ENCODE assay signal across 8 cellular contexts in genomic region chr13:24419668-24420067, GRCh38.
DNase-seq lines count a peak whose midpoint lies in the region; ATAC-seq, FAIRE-seq and TF ChIP-seq lines count a peak whose summit lies in the region.
"Not testable (repeated sequence)": the region's sequence is repeated elsewhere in the genome, so short reads cannot be mapped to it uniquely, and the experiment has no call there.

No MANE protein-coding gene starts in this region.

- intact Hi-C loops in Caco-2 (cut with micrococcal nuclease; ENCODE audit: unreplicated experiment); K562 (cut with micrococcal nuclease); left colon (cut with DNase I, micrococcal nuclease): not testable (repeated sequence)

- not testable (repeated sequence) for H2AFZ ChIP-seq in GM23338; K562 (ENCODE audit: low read depth, low read length); trophoblast cell (ENCODE audit: insufficient read depth, low read length, poor library complexity)

- H3K27me3 Mint-ChIP-seq in Caco-2 (ENCODE audit: insufficient read depth, unreplicated experiment); GM23338 (ENCODE audit: insufficient read depth, low read depth, poor library complexity); endothelial cell (ENCODE audit: unreplicated experiment): not testable (repeated sequence)

- H3K36me3 Mint-ChIP-seq in Caco-2 (ENCODE audit: insufficient read depth, unreplicated experiment) = peaks cover 44% of the 10 kb centered on the region
- peaks cover 55% of the 10 kb centered on the region for H3K36me3 Mint-ChIP-seq in GM23338 (ENCODE audit: low read depth)
- H3K36me3 Mint-ChIP-seq in endothelial cell (ENCODE audit: low read depth, unreplicated experiment) = peaks cover 25% of the 10 kb centered on the region

- H3K4me3 Mint-ChIP-seq in Caco-2 (ENCODE audit: unreplicated experiment); GM23338: not testable (repeated sequence)
- peak overlapping the region; percentile 80 for H3K4me3 Mint-ChIP-seq in endothelial cell (ENCODE audit: unreplicated experiment)

- not testable (repeated sequence) for TF ChIP-seq CTCF in Caco-2 (IDR thresholded peaks at IDR 0.05; ENCODE audit: insufficient read depth in 1 of 2, low read depth in 1 of 2, low read length in 1 of 2, severe bottlenecking in 1 of 2, unreplicated experiment in 1 of 2); GM23338 (conservative IDR thresholded peaks at IDR 0.05; ENCODE audit: low read depth in 2 of 2); K562 (IDR thresholded peaks at IDR 0.05 in 2 of 3, conservative IDR thresholded peaks at IDR 0.05 in 1 of 3; ENCODE audit: insufficient read depth in 2 of 3, low read depth in 1 of 3, low read length in 3 of 3); endothelial cell (IDR thresholded peaks at IDR 0.05; ENCODE audit: unreplicated experiment)

- not testable (repeated sequence) for H3K23ac ChIP-seq in trophoblast cell (ENCODE audit: low read length)

- 57% methylated on average over 4 of the region's 6 CpGs for WGBS in K562 (ENCODE audit: insufficient coverage, low coverage, missing lambda C conversion rate)
- no CpG with 5 or more reads among the region's 6 CpGs for WGBS in trophoblast cell (ENCODE audit: extremely low coverage, insufficient coverage, insufficient read length)

- not testable (repeated sequence) for H3K18ac ChIP-seq in trophoblast cell (ENCODE audit: low read length)

- H3K4ac ChIP-seq in trophoblast cell (ENCODE audit: low read depth, low read length) = not testable (repeated sequence)

- not testable (repeated sequence) for H2BK5ac ChIP-seq in trophoblast cell (ENCODE audit: low read depth, low read length, poor library complexity)

- H3K79me2 ChIP-seq in GM23338 (replicated peaks; ENCODE audit: insufficient read depth); K562 (ENCODE audit: control insufficient read depth, insufficient read depth, low read length); trophoblast cell (ENCODE audit: control insufficient read depth, insufficient read depth, low read length, poor library complexity): not testable (repeated sequence)

- TF ChIP-seq POLR2A in K562 (conservative IDR thresholded peaks at IDR 0.05) = not testable (repeated sequence)

- TF ChIP-seq EP300 in K562 (IDR thresholded peaks at IDR 0.05; ENCODE audit: low read length) = not testable (repeated sequence)

- not testable (repeated sequence) for H3K4me1 Mint-ChIP-seq in Caco-2 (ENCODE audit: low read depth, unreplicated experiment); GM23338; endothelial cell (ENCODE audit: unreplicated experiment)

- not testable (repeated sequence) for H2BK120ac ChIP-seq in trophoblast cell (ENCODE audit: insufficient read depth, low read length, poor library complexity)

- not testable (repeated sequence) for H3K27me3 ChIP-seq in Caco-2 (replicated peaks; ENCODE audit: control insufficient read depth, insufficient read depth, low read length); GM23338 (ENCODE audit: insufficient read depth); NT2/D1 (ENCODE audit: insufficient read depth, insufficient read length); K562 (ENCODE audit: control insufficient read depth in 2 of 2, insufficient read depth in 2 of 2, low read length in 2 of 2); trophoblast cell (ENCODE audit: insufficient read depth, low read length)

- H3K27ac ChIP-seq in GM23338 (ENCODE audit: low read depth); K562 (ENCODE audit: extremely low read depth, low read depth, low read length); trophoblast cell (ENCODE audit: low read depth, low read length): not testable (repeated sequence)

- H3K9me3 ChIP-seq in Caco-2 (peaks cover 24% of the 10 kb centered on the region), NT2/D1 (ENCODE audit: insufficient read depth, low read length) (peaks cover 19% of the 10 kb centered on the region; the same call in 1 of the 2 replicates)
- H3K9me3 ChIP-seq in K562 (replicated peaks; ENCODE audit: control insufficient read depth, insufficient read depth, low read depth, low read length); trophoblast cell (ENCODE audit: insufficient read depth, low read depth, low read length): not testable (repeated sequence)

- CTCF ChIA-PET in Caco-2 (lab: Charles Lee); K562 (lab: Yijun Ruan, JAX; ENCODE audit: low intra/inter-chr PET ratio): not testable (repeated sequence)

- H3K4me2 ChIP-seq in GM23338; K562 (ENCODE audit: insufficient read depth, low read length); trophoblast cell (ENCODE audit: low read length): not testable (repeated sequence)

- in situ Hi-C loops in K562 (cut with MboI) = not testable (repeated sequence)

- peak overlapping the region; percentile 21 for H3K27ac Mint-ChIP-seq in Caco-2 (ENCODE audit: unreplicated experiment)
- not testable (repeated sequence) for H3K27ac Mint-ChIP-seq in GM23338; endothelial cell (ENCODE audit: unreplicated experiment)

- DNase-seq in Caco-2 (peak; percentile 56 to 77), GM23338 (ENCODE audit: low spot score) (peak; percentile 27), HT-29 (ENCODE audit: low spot score) (peak; percentile 44), NT2/D1 (ENCODE audit: low read depth, low spot score) (peak; percentile 20), trophoblast cell (peak; percentile 33 to 65)
- DNase-seq in K562 (ENCODE audit: extremely low read depth in 1 of 4, low spot score in 3 of 4); endothelial cell (ENCODE audit: low spot score); left colon: not testable (repeated sequence)

- BruUV-seq in Caco-2 (replicated peaks; lab: Mats Ljungman, UMichigan); K562 (replicated peaks; lab: Mats Ljungman, UMichigan): not testable (repeated sequence)

- H3K14ac ChIP-seq in trophoblast cell (ENCODE audit: low read length) = not testable (repeated sequence)

- POLR2A ChIA-PET in Caco-2 (lab: Charles Lee); K562 (lab: Yijun Ruan, JAX): not testable (repeated sequence)

- not testable (repeated sequence) for H3K9ac ChIP-seq in NT2/D1 (ENCODE audit: insufficient read length, low read depth); K562 (ENCODE audit: insufficient read depth in 1 of 2, low read depth in 2 of 2, low read length in 2 of 2); trophoblast cell (ENCODE audit: low read length)

- not testable (repeated sequence) for H4K20me1 ChIP-seq in GM23338 (replicated peaks; ENCODE audit: insufficient read depth); K562 (replicated peaks; ENCODE audit: control insufficient read depth, insufficient read depth, low read length)

- H3K9me2 ChIP-seq in GM23338 (ENCODE audit: insufficient read depth) = not testable (repeated sequence)

- not testable (repeated sequence) for H3K79me1 ChIP-seq in trophoblast cell (ENCODE audit: low read length)

- not testable (repeated sequence) for ATAC-seq in GM23338, K562
- ATAC-seq in left colon = peak; percentile 63

- not testable (repeated sequence) for H2AK5ac ChIP-seq in trophoblast cell (ENCODE audit: low read length)

- not testable (repeated sequence) for H3F3A ChIP-seq in GM23338 (replicated peaks; ENCODE audit: low read depth)

- H4K12ac ChIP-seq in trophoblast cell (ENCODE audit: low read depth, low read length) = not testable (repeated sequence)

- H3K9me3 Mint-ChIP-seq in Caco-2 (ENCODE audit: unreplicated experiment) (peaks cover 22% of the 10 kb centered on the region), GM23338 (peaks cover 22% of the 10 kb centered on the region)
- H3K9me3 Mint-ChIP-seq in endothelial cell (ENCODE audit: unreplicated experiment) = not testable (repeated sequence)

- not testable (repeated sequence) for H3K4me3 ChIP-seq in Caco-2 (ENCODE audit: low read depth, low read length); GM23338; NT2/D1 (ENCODE audit: insufficient read length, low read depth); K562; trophoblast cell (ENCODE audit: low read depth, low read length)

- not testable (repeated sequence) for H2BK12ac ChIP-seq in trophoblast cell (ENCODE audit: low read length)

- not testable (repeated sequence) for H4K91ac ChIP-seq in trophoblast cell (ENCODE audit: low read depth, low read length)

- H4K8ac ChIP-seq in trophoblast cell (ENCODE audit: low read depth, low read length) = not testable (repeated sequence)

- not testable (repeated sequence) for FAIRE-seq in K562 (lab: Jason Lieb, UNC)

- H3K9me1 ChIP-seq in K562 (ENCODE audit: control insufficient read depth, insufficient read depth, low read length) = not testable (repeated sequence)

- H3K4me1 ChIP-seq in Caco-2; GM23338 (ENCODE audit: insufficient read depth); NT2/D1 (ENCODE audit: insufficient read depth, insufficient read length); K562 (replicated peaks in 1 of 2; ENCODE audit: control insufficient read depth in 2 of 2, insufficient read depth in 2 of 2, low read length in 2 of 2); trophoblast cell (ENCODE audit: control insufficient read depth in 1 of 2, insufficient read depth in 2 of 2, low read length in 2 of 2): not testable (repeated sequence)

- not testable (repeated sequence) for TF ChIP-seq RAD21 in K562 (CRISPR knock-in tag; conservative IDR thresholded peaks at IDR 0.05 in 1 of 2, IDR thresholded peaks at IDR 0.05 in 1 of 2)

- not testable (repeated sequence) for H3K36me3 ChIP-seq in Caco-2 (ENCODE audit: control insufficient read depth, insufficient read depth, low read length); K562 (ENCODE audit: control insufficient read depth, insufficient read depth, low read length)
- H3K36me3 ChIP-seq in GM23338 (ENCODE audit: insufficient read depth) (peaks cover 14% of the 10 kb centered on the region; the same call in 1 of the 2 replicates), NT2/D1 (ENCODE audit: insufficient read depth, insufficient read length, low read length) (peaks cover 14% of the 10 kb centered on the region), trophoblast cell (ENCODE audit: control insufficient read depth in 1 of 2, insufficient read depth in 2 of 2, low read length in 2 of 2) (peaks cover 17 to 18% of the 10 kb centered on the region in 2 experiments)
